8 cellular contexts compared by ENCODE assay signal in genomic region chr20:46520976-46521579, GRCh38. TPM values are rescaled to one million over a fixed set of nuclear protein-coding genes. Genes with fewer than 3 reads are reported as not detected.
DNase-seq lines count a peak whose midpoint lies in the region; ATAC-seq and TF ChIP-seq lines count a peak whose summit lies in the region.

No MANE protein-coding gene starts in this region.

- peak; percentile 58 to 67 for ATAC-seq in upper lobe of left lung (ENCODE audit: low FRiP score in 2 of 2)
- ATAC-seq in GM18867 (IDR thresholded peaks at IDR 0.05; ENCODE audit: unreplicated experiment) = no peak

- H3K36me3 Mint-ChIP-seq in CD14-positive monocyte = no peaks in the 10 kb centered on the region
- H3K36me3 Mint-ChIP-seq in nephron progenitor cell (ENCODE audit: low read depth) = no peaks in the 10 kb centered on the region

- no peaks in the 10 kb centered on the region for H3K36me3 ChIP-seq in upper lobe of left lung

- H3K9me3 ChIP-seq in upper lobe of left lung = no peaks in the 10 kb centered on the region

- peak; percentile 53 for DNase-seq in CD14-positive monocyte (ENCODE audit: low spot score)
- DNase-seq in HEK293T (ENCODE audit: extremely low spot score) = peak; percentile 66
- peak; percentile 49 for DNase-seq in NCI-H69 (lab: John Stamatoyannopoulos, UW)
- DNase-seq in activated CD8-positive, alpha-beta memory T cell treated with anti-CD3 and anti-CD28 coated beads, Interleukin-2, amount 50 U/mL, for 24 hours (ENCODE audit: extremely low read depth) = peak; percentile 9
- DNase-seq in fibroblast of gingiva (ENCODE audit: low read depth) = peak; percentile 41
- peak; percentile 42 for DNase-seq in nephron progenitor cell
- DNase-seq in upper lobe of left lung = peak in 1 of 2 donors; percentile 51

- TF ChIP-seq POLR2A in upper lobe of left lung (IDR thresholded peaks at IDR 0.05) = no peak

- H3K4me1 Mint-ChIP-seq in CD14-positive monocyte (peaks cover 2% of the 10 kb centered on the region), nephron progenitor cell (no peaks in the 10 kb centered on the region)

- no peaks in the 10 kb centered on the region for H3K4me1 ChIP-seq in upper lobe of left lung

- WGBS in upper lobe of left lung, 2 donors = 30 to 31% methylated on average over 4 of the region's 4 CpGs

- no peak overlapping the region for H3K4me3 ChIP-seq in upper lobe of left lung

- peaks cover 2 to 8% (median 4%) of the 10 kb centered on the region in 3 donors for H3K27me3 Mint-ChIP-seq in CD14-positive monocyte (ENCODE audit: low read depth in 3 of 3)
- H3K27me3 Mint-ChIP-seq in nephron progenitor cell (ENCODE audit: low read depth, poor library complexity) = peaks cover 50% of the 10 kb centered on the region

- POLR2A ChIA-PET in HEK293T (lab: Yijun Ruan, JAX) = interaction anchor here (1.5 kb wide), 1 partner anchor 8 kb away, joined by 4 read pairs; the partner anchor contains the start of gene ZNF334

- no peak overlapping the region for H3K27ac ChIP-seq in upper lobe of left lung

- H3K27ac Mint-ChIP-seq in CD14-positive monocyte = no peak overlapping the region
- H3K27ac Mint-ChIP-seq in nephron progenitor cell = no peak overlapping the region

- H3K27me3 ChIP-seq in upper lobe of left lung = no peaks in the 10 kb centered on the region

- TF ChIP-seq EP300 in upper lobe of left lung (IDR thresholded peaks at IDR 0.05) = no peak

- CTCF ChIA-PET in HEK293T (lab: Yijun Ruan, JAX) = no interaction called here

- H3K4me3 Mint-ChIP-seq in CD14-positive monocyte = no peak overlapping the region
- no peak overlapping the region for H3K4me3 Mint-ChIP-seq in nephron progenitor cell

- intact Hi-C loops in CD14-positive monocyte (cut with micrococcal nuclease) = loop anchor here (1.0 to 5.0 kb wide), 3 partner anchors 41 to 160 kb away; no protein-coding TSS in a partner anchor

- H3K9me3 Mint-ChIP-seq in CD14-positive monocyte (peaks cover 0 to 4% (median 0%) of the 10 kb centered on the region in 7 donors), nephron progenitor cell (peaks cover 7% of the 10 kb centered on the region)

- peak; percentile 78 for TF ChIP-seq CTCF in CD14-positive monocyte (IDR thresholded peaks at IDR 0.05)
- TF ChIP-seq CTCF in nephron progenitor cell (IDR thresholded peaks at IDR 0.05) = peak; percentile 61
- peak; percentile 27 to 68 (median 49) for TF ChIP-seq CTCF in upper lobe of left lung (IDR thresholded peaks at IDR 0.05)

TF ChIP-seq in HEK293T, 16 proteins besides CTCF, POLR2A, EP300 and RAD21:
- TF ChIP-seq ARNT (IDR thresholded peaks at IDR 0.05) = no peak
- TF ChIP-seq NFRKB (IDR thresholded peaks at IDR 0.05) = no peak
- no peak for TF ChIP-seq TARDBP (IDR thresholded peaks at IDR 0.05)
- no peak for TF ChIP-seq ZNF384 (IDR thresholded peaks at IDR 0.05)
- no peak for TF ChIP-seq BHLHE40 (IDR thresholded peaks at IDR 0.05; ENCODE audit: borderline replicate concordance)
- no peak for TF ChIP-seq HDGF (IDR thresholded peaks at IDR 0.05; ENCODE audit: borderline replicate concordance)
- no peak for TF ChIP-seq SP1 (IDR thresholded peaks at IDR 0.05)
- no peak for TF ChIP-seq LEF1 (IDR thresholded peaks at IDR 0.05; ENCODE audit: borderline replicate concordance)
- no peak for TF ChIP-seq SUZ12 (IDR thresholded peaks at IDR 0.05)
- TF ChIP-seq FOXK2 (IDR thresholded peaks at IDR 0.05) = no peak
- no peak for TF ChIP-seq FOXM1 (IDR thresholded peaks at IDR 0.05; ENCODE audit: borderline replicate concordance)
- no peak for TF ChIP-seq FOXA1 (IDR thresholded peaks at IDR 0.05)
- no peak for TF ChIP-seq L3MBTL2 (conservative IDR thresholded peaks at IDR 0.05)
- no peak for TF ChIP-seq ELF4 (IDR thresholded peaks at IDR 0.05)
- no peak for TF ChIP-seq CTBP1 (IDR thresholded peaks at IDR 0.05; ENCODE audit: borderline replicate concordance)
- no peak for TF ChIP-seq PKNOX1 (IDR thresholded peaks at IDR 0.05)

RNA-seq across cellular contexts. Expression of gene ZNF334, which starts 7.7 kb away (rescaled TPM):
- not detected for polyA plus RNA-seq in CD14-positive monocyte
- total RNA-seq in upper lobe of left lung = 10 to 100 TPM in 2 of 6 donors, 1 to 10 TPM in 4; 1.9 to 27.2 (median 5.2) TPM

RNA-seq across cellular contexts. Expression of gene OCSTAMP, which starts 29.4 kb away (rescaled TPM):
- not detected for polyA plus RNA-seq in CD14-positive monocyte
- not detected for total RNA-seq in upper lobe of left lung
